In genomic region chr1:175887521-175887920, GRCh38 we compare ENCODE assay signal across 1 cellular context.
TF ChIP-seq lines count a peak whose summit lies in the region.

No MANE protein-coding gene starts in this region.

TF ChIP-seq in H1, 55 proteins besides CTCF, POLR2A, EP300 and RAD21 (continued from another document):
- no peak; the same call in 1 of the 2 replicates for TF ChIP-seq SUZ12 (IDR thresholded peaks at IDR 0.05; ENCODE audit: low read length)
